ENCODE assay signal across 9 cellular contexts in the genomic region with DNA sequence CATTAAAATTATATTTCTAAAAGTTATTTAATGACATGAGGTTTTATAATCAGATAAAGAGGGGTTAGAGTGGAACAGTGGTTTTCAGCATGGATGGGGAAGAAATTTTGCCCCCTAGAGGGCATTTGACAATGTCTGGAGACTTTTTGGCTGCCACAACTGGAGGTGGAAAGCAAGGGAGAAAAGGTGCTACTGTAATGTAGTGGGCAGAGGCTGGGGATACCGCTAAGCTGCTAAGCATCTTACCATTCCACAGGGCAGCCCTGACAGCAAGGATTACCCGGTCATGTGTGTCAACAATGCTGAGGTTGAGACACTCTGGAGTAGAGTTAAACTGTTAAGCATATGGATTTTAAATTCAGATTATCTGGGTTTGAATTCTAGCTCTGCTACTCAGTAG. TPM values are rescaled to one million over a fixed set of nuclear protein-coding genes. Genes with fewer than 3 reads are reported as not detected.
DNase-seq lines count a peak whose midpoint lies in the region; ATAC-seq and TF ChIP-seq lines count a peak whose summit lies in the region.
"Had no signal": no experiment of that assay in that cellular context is flagged by ENCODE, and none has a peak within 500 bp of the region (broad histone marks: within the 10 kb centered on the region; RNA-seq: fewer than 3 reads in every experiment).

No MANE protein-coding gene starts in this region.

- peak; percentile 22 for DNase-seq in EL
- DNase-seq in UCSD-AML1 (lab: John Stamatoyannopoulos, UW; ENCODE audit: unreplicated experiment), result peak; percentile 16
- no peak for DNase-seq in right lobe of liver
- no peak for DNase-seq in NCI-H128 (lab: John Stamatoyannopoulos, UW; ENCODE audit: unreplicated experiment)
- DNase-seq in activated naive CD4-positive, alpha-beta T cell (lab: John Stamatoyannopoulos, UW), result no peak
- DNase-seq: KG1 had no signal

- no peaks in the 10 kb centered on the region for H3K9me3 ChIP-seq in right lobe of liver

- TF ChIP-seq CTCF in right lobe of liver (IDR thresholded peaks at IDR 0.05), result peak; percentile 25 to 51 (median 50)

- no peaks in the 10 kb centered on the region for H3K4me1 ChIP-seq in right lobe of liver

- H3K36me3 ChIP-seq in right lobe of liver, result no peaks in the 10 kb centered on the region

- H3K4me3 ChIP-seq in right lobe of liver, result no peak overlapping the region

- intact Hi-C loops in right lobe of liver (cut with DNase I), result no loop called here

- H3K27ac ChIP-seq in right lobe of liver, result no peak overlapping the region

- no peaks in the 10 kb centered on the region for H3K27me3 ChIP-seq in right lobe of liver

- WGBS in right lobe of liver (ENCODE audit: insufficient coverage, low coverage, low lambda C conversion rate, missing lambda C conversion rate), result 26% methylated on average over 2 of the region's 2 CpGs

- ATAC-seq in HG03175 (IDR thresholded peaks at IDR 0.05; ENCODE audit: unreplicated experiment), result peak; percentile 41
- peak; percentile 50 to 68 (median 60) for ATAC-seq in right lobe of liver
- ATAC-seq in GM19324 (IDR thresholded peaks at IDR 0.05; ENCODE audit: low FRiP score, unreplicated experiment), result no peak
- no peak for ATAC-seq in HG03097 (IDR thresholded peaks at IDR 0.05; ENCODE audit: low FRiP score, unreplicated experiment)

- TF ChIP-seq POLR2A in right lobe of liver (IDR thresholded peaks at IDR 0.05), result no peak

RNA-seq across cellular contexts. Expression of a gene that starts 52.9 kb away (rescaled TPM):
- not detected for total RNA-seq in right lobe of liver

Comparison
In these comparisons a context has a peak if more than half of its experiments do, and no peak if none do; other contexts are left out.
1. DNase-seq: peak in EL (single experiment) and UCSD-AML1 (single experiment); none in right lobe of liver (0 of 3), NCI-H128 (single experiment) and activated naive CD4-positive, alpha-beta T cell (0 of 4).
2. ATAC-seq: peak in HG03175 (single experiment) and right lobe of liver (4 of 4); none in GM19324 (single experiment) and HG03097 (single experiment).